ENCODE assay signal across 9 cellular contexts in genomic region chrX:28847423-28847822, GRCh38.
DNase-seq lines count a peak whose midpoint lies in the region; ATAC-seq and TF ChIP-seq lines count a peak whose summit lies in the region.
"Had no signal": no experiment of that assay in that cellular context is flagged by ENCODE, and none has a peak within 500 bp of the region (broad histone marks: within the 10 kb centered on the region; RNA-seq: fewer than 3 reads in every experiment).

No MANE protein-coding gene starts in this region.

- no peaks in the 10 kb centered on the region for H3K9me2 ChIP-seq in HCT116 (ENCODE audit: insufficient read depth)

- TF ChIP-seq POLR2A in HCT116 (IDR thresholded peaks at IDR 0.05; ENCODE audit: borderline replicate concordance, extremely low read depth, insufficient read depth, insufficient read length) (no peak), testis (IDR thresholded peaks at IDR 0.05) (no peak)

- no peaks in the 10 kb centered on the region for H3K27me3 ChIP-seq in HCT116 (ENCODE audit: insufficient read depth, low read length)
- no peaks in the 10 kb centered on the region for H3K27me3 ChIP-seq in brain microvascular endothelial cell (replicated peaks)
- no peaks in the 10 kb centered on the region for H3K27me3 ChIP-seq in right cardiac atrium (ENCODE audit: control insufficient read depth, insufficient read depth)
- no peaks in the 10 kb centered on the region for H3K27me3 ChIP-seq in testis

- POLR2A ChIA-PET in HCT116 (lab: Charles Lee) = no interaction called here

- no TSS peak for BruUV-seq in HCT116 (replicated peaks; lab: Mats Ljungman, UMichigan)

- no peaks in the 10 kb centered on the region for H3K79me2 ChIP-seq in HCT116 (ENCODE audit: insufficient read depth, low read length)

- TF ChIP-seq CTCF in HCT116 (IDR thresholded peaks at IDR 0.05 in 2 of 3, conservative IDR thresholded peaks at IDR 0.05 in 1 of 3; ENCODE audit: borderline replicate concordance in 1 of 3, insufficient read depth in 1 of 3, low read depth in 2 of 3, low read length in 2 of 3) (no peak), brain microvascular endothelial cell (IDR thresholded peaks at IDR 0.05; ENCODE audit: low read depth, low read length, missing control alignments) (no peak), coronary artery (IDR thresholded peaks at IDR 0.05) (no peak), testis (IDR thresholded peaks at IDR 0.05) (no peak)

- CTCF ChIA-PET in HCT116 (lab: Charles Lee) = no interaction called here

- intact Hi-C loops in HCT116 (cut with micrococcal nuclease) (no loop called here), right cardiac atrium (cut with DNase I) (no loop called here), testis (cut with DNase I; ENCODE audit: low total_unique reads) (no loop called here)

- H3K4me3 ChIP-seq in HCT116 (replicated peaks in 1 of 2; ENCODE audit: low read depth in 1 of 2, low read length in 2 of 2) (no peak overlapping the region), brain microvascular endothelial cell (ENCODE audit: low read depth, low read length) (no peak overlapping the region), right cardiac atrium (ENCODE audit: low read length) (no peak overlapping the region), coronary artery (no peak overlapping the region), testis (no peak overlapping the region)

- TF ChIP-seq RAD21 in HCT116 (IDR thresholded peaks at IDR 0.05; ENCODE audit: low read depth) = no peak

- 34% methylated on average over 3 of the region's 3 CpGs for WGBS in right cardiac atrium
- 73 to 78% methylated on average over 3 of the region's 3 CpGs for WGBS in testis, 2 donors

- peaks cover 0 to 12% of the 10 kb centered on the region in 2 experiments; a peak in 3 of 4 replicates for H3K4me1 ChIP-seq in HCT116 (ENCODE audit: control insufficient read depth in 1 of 2, insufficient read depth in 2 of 2, low read length in 2 of 2)
- peaks cover 2% of the 10 kb centered on the region for H3K4me1 ChIP-seq in right cardiac atrium (ENCODE audit: control insufficient read depth, insufficient read depth, low read length)
- H3K4me1 ChIP-seq in testis = no peaks in the 10 kb centered on the region

- H3K36me3 ChIP-seq in HCT116 (ENCODE audit: control insufficient read depth in 1 of 2, insufficient read depth in 2 of 2, low read length in 2 of 2) (no peaks in the 10 kb centered on the region), brain microvascular endothelial cell (replicated peaks) (no peaks in the 10 kb centered on the region), testis (ENCODE audit: low read depth, missing control alignments) (no peaks in the 10 kb centered on the region)

- in situ Hi-C loops in brain microvascular endothelial cell (cut with HindIII; ENCODE audit: low pct_ligation_motif_present, low sequenced_read_pairs) = no loop called here

- H3K4me2 ChIP-seq in HCT116 (ENCODE audit: low read length) = peak overlapping the region; percentile 44; the same call in 1 of the 2 replicates

- RAD21 ChIA-PET in HCT116 (lab: Charles Lee; ENCODE audit: low non-redundant PET in 1 of 2, low total read pairs in 2 of 2, uncharacterized antibody in 2 of 2, unreplicated experiment in 2 of 2) = no interaction called here

- no peak overlapping the region for H2AFZ ChIP-seq in HCT116 (ENCODE audit: low read depth, low read length, poor library complexity, severe bottlenecking)

- H4K20me1 ChIP-seq in HCT116 (ENCODE audit: insufficient read depth) = no peaks in the 10 kb centered on the region

- peak; percentile 87 for ATAC-seq in HCT116
- ATAC-seq in right cardiac atrium = peak; percentile 60 to 69
- ATAC-seq in HG02870 (IDR thresholded peaks at IDR 0.05; ENCODE audit: unreplicated experiment) = no peak
- ATAC-seq: activated naive CD8-positive, alpha-beta T cell treated with anti-CD3 and anti-CD28 coated beads, Interleukin-2, amount 50 U/mL, for 24 hours had no signal

- no peak overlapping the region for H3K27ac ChIP-seq in HCT116 (ENCODE audit: low read depth, low read length)
- H3K27ac ChIP-seq in brain microvascular endothelial cell = no peak overlapping the region
- H3K27ac ChIP-seq in right cardiac atrium (ENCODE audit: low read length) = no peak overlapping the region
- H3K27ac ChIP-seq in coronary artery = no peak overlapping the region
- no peak overlapping the region for H3K27ac ChIP-seq in testis

- no peak overlapping the region for H3K9ac ChIP-seq in HCT116 (ENCODE audit: low read length)

- H3K9me3 ChIP-seq in HCT116 (ENCODE audit: control insufficient read depth in 1 of 2, insufficient read depth in 1 of 2, low read depth in 1 of 2, low read length in 2 of 2) (no peaks in the 10 kb centered on the region), right cardiac atrium (ENCODE audit: control insufficient read depth, low read length) (no peaks in the 10 kb centered on the region), testis (no peaks in the 10 kb centered on the region)

- DNase-seq in HCT116 (ENCODE audit: low read depth, low spot score) (peak; percentile 67), brain microvascular endothelial cell (peak; percentile 74), right cardiac atrium (peak in 2 of 3 donors; percentile 10 to 40), renal cortical epithelial cell (ENCODE audit: low read depth) (peak; percentile 41), NCI-H146 treated with DMSO at 0.1 percent for 48 hours (lab: John Stamatoyannopoulos, UW; ENCODE audit: unreplicated experiment) (no peak), coronary artery (ENCODE audit: low spot score) (no peak), testis (no peak)
- DNase-seq: activated naive CD8-positive, alpha-beta T cell treated with anti-CD3 and anti-CD28 coated beads, Interleukin-2, amount 50 U/mL, for 24 hours had no signal

TF ChIP-seq in HCT116, 20 proteins besides CTCF, POLR2A, EP300 and RAD21:
- TF ChIP-seq SP1 (IDR thresholded peaks at IDR 0.05; ENCODE audit: low read depth) (no peak), JUND (IDR thresholded peaks at IDR 0.05) (peak; percentile 50), FOSL1 (IDR thresholded peaks at IDR 0.05; ENCODE audit: low read depth) (peak; percentile 50; the same call in 1 of the 2 replicates), EGR1 (IDR thresholded peaks at IDR 0.05; ENCODE audit: low read depth) (0 out of 2 replicates have a peak, but pooled peaks have one; percentile 16), EZH2phosphoT487 (IDR thresholded peaks at IDR 0.05; ENCODE audit: borderline replicate concordance) (no peak), CBX3 (IDR thresholded peaks at IDR 0.05; ENCODE audit: low read depth) (no peak; the same call in 1 of the 2 replicates), REST (IDR thresholded peaks at IDR 0.05; ENCODE audit: low read depth) (no peak), CEBPB (IDR thresholded peaks at IDR 0.05; ENCODE audit: low read depth) (0 out of 2 replicates have a peak, but pooled peaks have one; percentile 40), YY1 (IDR thresholded peaks at IDR 0.05; ENCODE audit: extremely low read depth, insufficient replicate concordance, low read depth, low read length) (no peak), MAX (IDR thresholded peaks at IDR 0.05) (0 out of 2 replicates have a peak, but pooled peaks have one; percentile 22)

Comparison
In these comparisons a context has a peak if more than half of its experiments do, and no peak if none do; other contexts are left out.
1. DNase-seq: peak in HCT116 (single experiment), brain microvascular endothelial cell (single experiment), right cardiac atrium (2 of 3) and renal cortical epithelial cell (single experiment); none in NCI-H146 treated with DMSO at 0.1 percent for 48 hours (single experiment), coronary artery (single experiment) and testis (single experiment).